Comparison of ENCODE assay signal across 25 cellular contexts in genomic region chr17:65219707-65220106, GRCh38.
DNase-seq lines count a peak whose midpoint lies in the region; ATAC-seq, FAIRE-seq and TF ChIP-seq lines count a peak whose summit lies in the region.
"Had no signal": no experiment of that assay in that cellular context is flagged by ENCODE, and none has a peak within 500 bp of the region (broad histone marks: within the 10 kb centered on the region; RNA-seq: fewer than 3 reads in every experiment).

No MANE protein-coding gene starts in this region.

- H4K20me1 ChIP-seq in HepG2 (ENCODE audit: insufficient read depth, low read length) (no peaks in the 10 kb centered on the region), H1 (replicated peaks in 1 of 2; ENCODE audit: control insufficient read depth in 1 of 2, insufficient read depth in 2 of 2, low read length in 2 of 2) (peaks cover 0 to 4% of the 10 kb centered on the region in 2 experiments)

- H2BK15ac ChIP-seq in H1 (ENCODE audit: low read length) = no peak overlapping the region

- no peaks in the 10 kb centered on the region for H3K79me1 ChIP-seq in H1 (ENCODE audit: low read depth, low read length)

- H3K9me3 Mint-ChIP-seq in chondrocyte (ENCODE audit: low read depth) = no peaks in the 10 kb centered on the region
- H3K9me3 Mint-ChIP-seq: CD4-positive, alpha-beta T cell; CD8-positive, alpha-beta memory T cell had no signal

- in situ Hi-C loops in HepG2 (cut with HindIII; ENCODE audit: extremely low pct_ligation_motif_present, low pct_unique_long_range_greater_than_20kb) = no loop called here

- H3K9ac ChIP-seq in HepG2 (ENCODE audit: insufficient read depth, low read depth, low read length) (no peak overlapping the region), H1 (replicated peaks in 1 of 4; ENCODE audit: extremely low read depth in 1 of 4, low read depth in 3 of 4, low read length in 3 of 4) (no peak overlapping the region)
- H3K9ac ChIP-seq: BLaER1 treated with 17β-estradiol and CSF1 and Interleukin-3, amounts not matched to agents 10 nM and 100 nM had no signal

- no peaks in the 10 kb centered on the region for H3K36me3 Mint-ChIP-seq in chondrocyte (ENCODE audit: low read depth)
- H3K36me3 Mint-ChIP-seq: CD14-positive monocyte; CD8-positive, alpha-beta memory T cell had no signal

- no peak overlapping the region for H3K4ac ChIP-seq in H1 (replicated peaks; ENCODE audit: insufficient read length, low read depth, low read length)

- no peak overlapping the region for H2AFZ ChIP-seq in HepG2 (ENCODE audit: low read length)
- no peak overlapping the region for H2AFZ ChIP-seq in H1 (ENCODE audit: low read length)

- peaks cover 22% of the 10 kb centered on the region for H3K4me1 Mint-ChIP-seq in chondrocyte (ENCODE audit: low read depth)
- H3K4me1 Mint-ChIP-seq: CD14-positive monocyte; CD8-positive, alpha-beta memory T cell had no signal

- 61% methylated on average over 3 of the region's 3 CpGs for WGBS in HepG2 (ENCODE audit: low lambda C conversion rate)
- WGBS in right lobe of liver (ENCODE audit: insufficient coverage, low coverage, low lambda C conversion rate, missing lambda C conversion rate) = 90% methylated on average over 2 of the region's 3 CpGs
- 97% methylated on average over 3 of the region's 3 CpGs; no CpG with 5 or more reads in 1 of the 2 experiments for WGBS in H1 (ENCODE audit: extremely low coverage in 1 of 2, insufficient coverage in 1 of 2, insufficient read length in 1 of 2, insufficient replicate concordance in 2 of 2, low coverage in 1 of 2, low lambda C conversion rate in 2 of 2, missing lambda C conversion rate in 1 of 2), 2 experiments

- no peaks in the 10 kb centered on the region for H3K79me2 ChIP-seq in HepG2 (ENCODE audit: insufficient read depth, low read length)
- H3K79me2 ChIP-seq in H1 (ENCODE audit: control insufficient read depth in 1 of 2, insufficient read depth in 2 of 2, low read length in 2 of 2) = no peaks in the 10 kb centered on the region

- no peak for TF ChIP-seq POLR2A in HepG2 (IDR thresholded peaks at IDR 0.05; ENCODE audit: insufficient read depth in 1 of 2, low read depth in 2 of 2, low read length in 2 of 2)
- TF ChIP-seq POLR2A in right lobe of liver (IDR thresholded peaks at IDR 0.05) = no peak
- no peak for TF ChIP-seq POLR2A in H1 (IDR thresholded peaks at IDR 0.05; ENCODE audit: control extremely low read depth in 1 of 2, low read depth in 2 of 2, low read length in 2 of 2)

- H2BK12ac ChIP-seq in H1 (ENCODE audit: low read depth, low read length) = no peak overlapping the region

- peak overlapping the region; percentile 99 for H3K56ac ChIP-seq in H1 (replicated peaks; ENCODE audit: insufficient read length, low read depth, low read length)

- no peak overlapping the region for H3K23ac ChIP-seq in H1 (ENCODE audit: insufficient read length)

- no peak overlapping the region for H2BK120ac ChIP-seq in H1 (replicated peaks; ENCODE audit: low read depth, low read length)

- TF ChIP-seq CTCF in HepG2 (CRISPR knock-in tag; IDR thresholded peaks at IDR 0.05) (no peak), right lobe of liver (IDR thresholded peaks at IDR 0.05) (no peak), H1 (IDR thresholded peaks at IDR 0.05; ENCODE audit: control extremely low read depth in 1 of 3, insufficient read depth in 1 of 3, low read depth in 1 of 3, low read length in 3 of 3) (no peak), chondrocyte (IDR thresholded peaks at IDR 0.05) (no peak)

- H3K27ac Mint-ChIP-seq in chondrocyte (ENCODE audit: unreplicated experiment) = no peak overlapping the region
- H3K27ac Mint-ChIP-seq: CD14-positive monocyte; CD4-positive, alpha-beta T cell; CD8-positive, alpha-beta memory T cell had no signal

- no peaks in the 10 kb centered on the region for H3K27me3 Mint-ChIP-seq in chondrocyte (ENCODE audit: low read depth)

- no peak for TF ChIP-seq RAD21 in HepG2 (CRISPR knock-in tag; IDR thresholded peaks at IDR 0.05)
- TF ChIP-seq RAD21 in H1 (IDR thresholded peaks at IDR 0.05 in 1 of 2, conservative IDR thresholded peaks at IDR 0.05 in 1 of 2; ENCODE audit: low read depth in 2 of 2, low read length in 2 of 2) = no peak

- FAIRE-seq in HepG2 (lab: Jason Lieb, UNC) = no peak
- peak; percentile 99 for FAIRE-seq in HTR-8/SVneo (lab: Jason Lieb, UNC)
- FAIRE-seq in H1 (lab: Jason Lieb, UNC) = no peak
- FAIRE-seq in urothelium cell line (lab: Jason Lieb, UNC) = peak; percentile 99
- FAIRE-seq: A204.1, D721Med, GM12878 had no signal

- no peak overlapping the region for H3K4me3 Mint-ChIP-seq in chondrocyte (ENCODE audit: unreplicated experiment)
- H3K4me3 Mint-ChIP-seq: CD14-positive monocyte; CD4-positive, alpha-beta T cell; CD8-positive, alpha-beta memory T cell had no signal

- intact Hi-C loops in HepG2 (cut with micrococcal nuclease; ENCODE audit: unreplicated experiment) = no loop called here
- intact Hi-C loops in right lobe of liver (cut with DNase I) = no loop called here

- H3K36me3 ChIP-seq in HepG2 (replicated peaks in 1 of 2; ENCODE audit: control insufficient read depth in 1 of 2, insufficient read depth in 2 of 2, low read length in 2 of 2) (no peaks in the 10 kb centered on the region), right lobe of liver (no peaks in the 10 kb centered on the region), H1 (ENCODE audit: control insufficient read depth in 2 of 4, insufficient read depth in 4 of 4, low read length in 3 of 4) (no peaks in the 10 kb centered on the region), MG63 (no peaks in the 10 kb centered on the region)
- H3K36me3 ChIP-seq: BE2C; BLaER1 treated with 17β-estradiol and CSF1 and Interleukin-3, amounts not matched to agents 10 nM and 100 nM had no signal

- DNase-seq in HepG2 (ENCODE audit: low spot score) (no peak), right lobe of liver (no peak), HTR-8/SVneo (ENCODE audit: insufficient read length, low spot score) (no peak), H1 (ENCODE audit: low read depth in 1 of 2, low spot score in 2 of 2) (no peak), urothelium cell line (ENCODE audit: low spot score) (no peak), chondrocyte (ENCODE audit: low spot score) (no peak), MG63 (no peak)
- no peak for DNase-seq in activated T-cell treated with anti-CD3 and anti-CD28 coated beads, Interleukin-2, amount 50 U/mL, for 1 hour
- DNase-seq: ACHN; AML-193; BE2C; CD4-positive, alpha-beta T cell; CD8-positive, alpha-beta memory T cell; DMS 273 treated with DMSO at 0.1 percent for 48 hours; DMS79; EL; GDM1; GOT3; HCEC 1CT had no signal

- no peak overlapping the region for H2BK20ac ChIP-seq in H1 (ENCODE audit: low read length)

- H3K4me3 ChIP-seq in HepG2 (replicated peaks in 1 of 3; ENCODE audit: insufficient read depth in 1 of 3, low read depth in 2 of 3, low read length in 3 of 3) (no peak overlapping the region), right lobe of liver (no peak overlapping the region), H1 (ENCODE audit: extremely low read depth in 1 of 4, insufficient read depth in 2 of 4, low read depth in 3 of 4, low read length in 4 of 4) (no peak overlapping the region), MG63 (no peak overlapping the region)
- H3K4me3 ChIP-seq: BLaER1 treated with 17β-estradiol and CSF1 and Interleukin-3, amounts not matched to agents 10 nM and 100 nM; GM12878 had no signal

- POLR2A ChIA-PET in HepG2 (lab: Yijun Ruan, JAX) = no interaction called here
- POLR2A ChIA-PET in H1 (lab: Charles Lee; ENCODE audit: partially characterized antibody) = no interaction called here

- H3K9me3 ChIP-seq in HepG2 (ENCODE audit: low read length) (no peaks in the 10 kb centered on the region), right lobe of liver (no peaks in the 10 kb centered on the region), H1 (ENCODE audit: insufficient read depth in 2 of 2, low read depth in 1 of 2, low read length in 1 of 2) (no peaks in the 10 kb centered on the region), MG63 (no peaks in the 10 kb centered on the region)
- H3K9me3 ChIP-seq: BE2C; BLaER1 treated with 17β-estradiol and CSF1 and Interleukin-3, amounts not matched to agents 10 nM and 100 nM had no signal

- no peak overlapping the region for H4K5ac ChIP-seq in H1 (ENCODE audit: insufficient read length, low read depth, low read length)

- ATAC-seq in HepG2 (no peak), right lobe of liver (no peak)
- ATAC-seq: GM12878 had no signal

- H4K91ac ChIP-seq in H1 (replicated peaks; ENCODE audit: insufficient read length, low read length) = no peak overlapping the region

- no peak for TF ChIP-seq EP300 in HepG2 (IDR thresholded peaks at IDR 0.05; ENCODE audit: low read depth in 2 of 2, low read length in 2 of 2)
- no peak for TF ChIP-seq EP300 in HepG2 (CRISPR knock-in tag; IDR thresholded peaks at IDR 0.05; ENCODE audit: borderline replicate concordance)
- no peak for TF ChIP-seq EP300 in H1 (IDR thresholded peaks at IDR 0.05; ENCODE audit: borderline replicate concordance in 1 of 2, low read depth in 2 of 2, low read length in 2 of 2)

- CTCF ChIA-PET in HepG2 (lab: Yijun Ruan, JAX; ENCODE audit: low intra/inter-chr PET ratio, low total read pairs) (interaction anchor here (0.7 kb wide), 1 partner anchor 946 kb away, joined by 3 read pairs; no protein-coding TSS in a partner anchor), H1 (lab: Charles Lee; ENCODE audit: partially characterized antibody) (interaction anchor here (0.8 to 6.8 kb wide), 6 partner anchors 8 to 935 kb away, joined by 3 to 37 read pairs (median 3); no protein-coding TSS in a partner anchor)

- H3K4me1 ChIP-seq in HepG2 (ENCODE audit: insufficient read depth, low read length) (0 out of 2 replicates have a peak, but pooled peaks cover 5% of the 10 kb centered on the region), right lobe of liver (no peaks in the 10 kb centered on the region), H1 (replicated peaks in 1 of 4; ENCODE audit: control insufficient read depth in 3 of 4, insufficient read depth in 4 of 4, low read length in 3 of 4) (peaks cover 0 to 3% (median 0%) of the 10 kb centered on the region in 4 experiments; a peak in 1 of 7 replicates)
- H3K4me1 ChIP-seq: BE2C had no signal

- no peak overlapping the region for H2BK5ac ChIP-seq in H1 (ENCODE audit: low read depth, low read length)

- H4K8ac ChIP-seq in H1 (ENCODE audit: extremely low read depth, insufficient read depth, low read length) = no peak overlapping the region

- no TSS peak for BruUV-seq in HepG2 (replicated peaks; lab: Mats Ljungman, UMichigan)

- no peak overlapping the region; the same call in 1 of the 2 replicates for H2AK5ac ChIP-seq in H1 (ENCODE audit: low read depth, low read length)

- H3K27me3 ChIP-seq in HepG2 (ENCODE audit: control insufficient read depth in 1 of 2, insufficient read depth in 2 of 2, low read length in 2 of 2) = peaks cover under 1 to 22% of the 10 kb centered on the region in 2 experiments; a peak in 3 of 5 replicates
- no peaks in the 10 kb centered on the region for H3K27me3 ChIP-seq in right lobe of liver
- H3K27me3 ChIP-seq in H1 (replicated peaks in 1 of 4; ENCODE audit: control insufficient read depth in 3 of 4, extremely low read depth in 1 of 4, insufficient read depth in 3 of 4, low read length in 3 of 4) = no peaks in the 10 kb centered on the region; a peak in 1 of 7 replicates
- peaks cover 35% of the 10 kb centered on the region for H3K27me3 ChIP-seq in MG63

- no peak overlapping the region for H3K18ac ChIP-seq in H1 (ENCODE audit: extremely low read depth, low read length)

- H3K23me2 ChIP-seq in H1 (ENCODE audit: low read depth, low read length) = peaks cover 5% of the 10 kb centered on the region; the same call in 1 of the 2 replicates

- H3K14ac ChIP-seq in H1 (ENCODE audit: insufficient read length) = no peak overlapping the region

- no peak overlapping the region for H3K27ac ChIP-seq in HepG2 (ENCODE audit: extremely low read length, insufficient read depth, low read length)
- H3K27ac ChIP-seq in right lobe of liver = no peak overlapping the region
- no peak overlapping the region for H3K27ac ChIP-seq in H1 (ENCODE audit: low read depth, low read length)
- H3K27ac ChIP-seq: 22Rv1; BLaER1 treated with 17β-estradiol and CSF1 and Interleukin-3, amounts not matched to agents 10 nM and 100 nM had no signal

- H3K4me2 ChIP-seq in HepG2 (ENCODE audit: low read depth, low read length) (no peak overlapping the region), H1 (ENCODE audit: insufficient read depth in 1 of 2, low read depth in 2 of 2, low read length in 2 of 2) (no peak overlapping the region)
- H3K4me2 ChIP-seq: BLaER1 treated with 17β-estradiol and CSF1 and Interleukin-3, amounts not matched to agents 10 nM and 100 nM had no signal
